23 cellular contexts compared by ENCODE assay signal in genomic region chr13:80921556-80921955, GRCh38.
"Had no signal": no experiment of that assay in that cellular context is flagged by ENCODE, and none has a peak within 500 bp of the region (broad histone marks: within the 10 kb centered on the region; RNA-seq: fewer than 3 reads in every experiment).

No MANE protein-coding gene starts in this region.

- H3K79me2 ChIP-seq: parathyroid adenoma had no signal

- H3K27me3 Mint-ChIP-seq: activated CD8-positive, alpha-beta memory T cell treated with anti-CD3 and anti-CD28 coated beads, Interleukin-2, amount 10 ng/mL, durations not matched to agents 7 days and 5 days; activated naive CD4-positive, alpha-beta T cell treated with anti-CD3 and anti-CD28 coated beads, Interleukin-2, amount 10 ng/mL, durations not matched to agents 7 days and 5 days; activated T-cell treated with anti-CD3 and anti-CD28 coated beads, Interleukin-2, amount 50 U/mL, for 24 hours; memory B cell; naive thymus-derived CD8-positive, alpha-beta T cell; T-cell had no signal

- H3K4me1 Mint-ChIP-seq: activated CD8-positive, alpha-beta memory T cell treated with anti-CD3 and anti-CD28 coated beads, Interleukin-2, amount 10 ng/mL, durations not matched to agents 7 days and 5 days; activated naive CD4-positive, alpha-beta T cell treated with anti-CD3 and anti-CD28 coated beads, Interleukin-2, amount 10 ng/mL, durations not matched to agents 7 days and 5 days; memory B cell; naive thymus-derived CD8-positive, alpha-beta T cell; T-cell had no signal

- H3K9ac ChIP-seq: parathyroid adenoma had no signal

- H3K4me1 ChIP-seq: left lung, parathyroid adenoma, tibial artery, uterus had no signal

- H3K36me3 ChIP-seq: left lung, neutrophil, tibial artery, uterus had no signal

- DNase-seq: activated CD4-positive, alpha-beta T cell treated with anti-CD3 and anti-CD28 coated beads for 1 hour; activated CD4-positive, alpha-beta T cell treated with anti-CD3 and anti-CD28 coated beads, Interleukin-2, amount 50 U/mL, for 4 hours; activated CD8-positive, alpha-beta memory T cell treated with anti-CD3 and anti-CD28 coated beads, Interleukin-2, amount 10 ng/mL, durations not matched to agents 7 days and 5 days; activated naive CD4-positive, alpha-beta T cell treated with anti-CD3 and anti-CD28 coated beads, Interleukin-2, amount 10 ng/mL, durations not matched to agents 7 days and 5 days; activated T-cell treated with anti-CD3 and anti-CD28 coated beads, Interleukin-2, amount 50 U/mL, for 24 hours; central memory CD4-positive, alpha-beta T cell; cortex of kidney; effector CD8-positive, alpha-beta T cell; hippocampal formation; kidney; left lung; naive thymus-derived CD8-positive, alpha-beta T cell; stimulated activated CD4-positive, alpha-beta T cell treated with anti-CD3 and anti-CD28 coated beads, Interleukin-15, amount 100 ng/mL, for 24 hours; stimulated activated CD4-positive, alpha-beta T cell treated with anti-CD3 and anti-CD28 coated beads, Interleukin-4, amount 100 ng/mL, for 1 hour; stimulated activated naive CD4-positive, alpha-beta T cell; T-cell; T1000; tibial artery; uterus had no signal

- H3K36me3 Mint-ChIP-seq: activated CD8-positive, alpha-beta memory T cell treated with anti-CD3 and anti-CD28 coated beads, Interleukin-2, amount 10 ng/mL, durations not matched to agents 7 days and 5 days; activated naive CD4-positive, alpha-beta T cell treated with anti-CD3 and anti-CD28 coated beads, Interleukin-2, amount 10 ng/mL, durations not matched to agents 7 days and 5 days; memory B cell; naive thymus-derived CD8-positive, alpha-beta T cell; T-cell had no signal

- H3K9me3 Mint-ChIP-seq: activated naive CD4-positive, alpha-beta T cell treated with anti-CD3 and anti-CD28 coated beads, Interleukin-2, amount 10 ng/mL, durations not matched to agents 7 days and 5 days; activated T-cell treated with anti-CD3 and anti-CD28 coated beads, Interleukin-2, amount 50 U/mL, for 24 hours; memory B cell; T-cell had no signal

- H3K27me3 ChIP-seq: left lung, neutrophil, tibial artery, uterus had no signal

- ATAC-seq: activated CD8-positive, alpha-beta memory T cell treated with anti-CD3 and anti-CD28 coated beads, Interleukin-2, amount 10 ng/mL, durations not matched to agents 7 days and 5 days; left lung; naive thymus-derived CD8-positive, alpha-beta T cell; T-cell had no signal

- H3K9me3 ChIP-seq: left lung, neutrophil, tibial artery, uterus had no signal

- H3K4me3 ChIP-seq: left lung, tibial artery, uterus had no signal

- H3K27ac ChIP-seq: left lung, neutrophil, parathyroid adenoma, tibial artery, uterus, VCaP had no signal

- H3K4me3 Mint-ChIP-seq: activated CD8-positive, alpha-beta memory T cell treated with anti-CD3 and anti-CD28 coated beads, Interleukin-2, amount 10 ng/mL, durations not matched to agents 7 days and 5 days; activated naive CD4-positive, alpha-beta T cell treated with anti-CD3 and anti-CD28 coated beads, Interleukin-2, amount 10 ng/mL, durations not matched to agents 7 days and 5 days; activated T-cell treated with anti-CD3 and anti-CD28 coated beads, Interleukin-2, amount 50 U/mL, for 24 hours; memory B cell; naive thymus-derived CD8-positive, alpha-beta T cell; T-cell had no signal

- H2AFZ ChIP-seq: parathyroid adenoma had no signal

- H3K27ac Mint-ChIP-seq: activated CD8-positive, alpha-beta memory T cell treated with anti-CD3 and anti-CD28 coated beads, Interleukin-2, amount 10 ng/mL, durations not matched to agents 7 days and 5 days; activated naive CD4-positive, alpha-beta T cell treated with anti-CD3 and anti-CD28 coated beads, Interleukin-2, amount 10 ng/mL, durations not matched to agents 7 days and 5 days; activated T-cell treated with anti-CD3 and anti-CD28 coated beads, Interleukin-2, amount 50 U/mL, for 24 hours; memory B cell; naive thymus-derived CD8-positive, alpha-beta T cell; T-cell had no signal
